In genomic region chr20:12605751-12606150, GRCh38 we compare ENCODE assay signal across 22 cellular contexts.
"Had no signal": no experiment of that assay in that cellular context is flagged by ENCODE, and none has a peak within 500 bp of the region (broad histone marks: within the 10 kb centered on the region; RNA-seq: fewer than 3 reads in every experiment).

No MANE protein-coding gene starts in this region.

- H2AFZ ChIP-seq: neural progenitor cell had no signal

- H3K4me3 Mint-ChIP-seq: activated CD4-positive, alpha-beta T cell treated with anti-CD3 and anti-CD28 coated beads, Interleukin-2, amount 10 ng/mL, durations not matched to agents 7 days and 5 days; activated CD8-positive, alpha-beta memory T cell treated with anti-CD3 and anti-CD28 coated beads, Interleukin-2, amount 10 ng/mL, durations not matched to agents 7 days and 5 days; activated CD8-positive, alpha-beta T cell treated with anti-CD3 and anti-CD28 coated beads for 36 hours; activated naive CD4-positive, alpha-beta T cell treated with anti-CD3 and anti-CD28 coated beads, Interleukin-2, amount 50 U/mL, for 24 hours; immature natural killer cell; naive B cell; neural progenitor cell had no signal

- H3K4me1 Mint-ChIP-seq: activated CD4-positive, alpha-beta T cell treated with anti-CD3 and anti-CD28 coated beads, Interleukin-2, amount 10 ng/mL, durations not matched to agents 7 days and 5 days; activated CD8-positive, alpha-beta memory T cell treated with anti-CD3 and anti-CD28 coated beads, Interleukin-2, amount 10 ng/mL, durations not matched to agents 7 days and 5 days; activated naive CD4-positive, alpha-beta T cell treated with anti-CD3 and anti-CD28 coated beads, Interleukin-2, amount 50 U/mL, for 24 hours; naive B cell; neural progenitor cell had no signal

- H3K36me3 Mint-ChIP-seq: activated CD8-positive, alpha-beta memory T cell treated with anti-CD3 and anti-CD28 coated beads, Interleukin-2, amount 10 ng/mL, durations not matched to agents 7 days and 5 days; activated naive CD4-positive, alpha-beta T cell treated with anti-CD3 and anti-CD28 coated beads, Interleukin-2, amount 50 U/mL, for 24 hours; immature natural killer cell; naive B cell; neural progenitor cell had no signal

- H3K27ac ChIP-seq: body of pancreas, cardiac muscle cell, epithelial cell of prostate, lower lobe of right lung, neural progenitor cell, testis, uterus, WERI-Rb-1 had no signal

- H3K36me3 ChIP-seq: cardiac muscle cell, lower lobe of right lung, neural progenitor cell, uterus, WERI-Rb-1 had no signal

- H3K27ac Mint-ChIP-seq: activated CD4-positive, alpha-beta T cell treated with anti-CD3 and anti-CD28 coated beads, Interleukin-2, amount 10 ng/mL, durations not matched to agents 7 days and 5 days; activated CD8-positive, alpha-beta memory T cell treated with anti-CD3 and anti-CD28 coated beads, Interleukin-2, amount 10 ng/mL, durations not matched to agents 7 days and 5 days; activated CD8-positive, alpha-beta T cell treated with anti-CD3 and anti-CD28 coated beads for 36 hours; activated naive CD4-positive, alpha-beta T cell treated with anti-CD3 and anti-CD28 coated beads, Interleukin-2, amount 50 U/mL, for 24 hours; immature natural killer cell; naive B cell; neural progenitor cell had no signal

- H3K4me1 ChIP-seq: body of pancreas, lower lobe of right lung, neural progenitor cell, testis, uterus had no signal

- H3K27me3 ChIP-seq: body of pancreas, cardiac muscle cell, neural progenitor cell, testis, uterus had no signal

- H3K9me3 ChIP-seq: body of pancreas, lower lobe of right lung, testis, uterus had no signal

- H3K4me3 ChIP-seq: body of pancreas, cardiac muscle cell, lower lobe of right lung, neural progenitor cell, testis, uterus had no signal

- H3K9me3 Mint-ChIP-seq: activated CD4-positive, alpha-beta T cell treated with anti-CD3 and anti-CD28 coated beads, Interleukin-2, amount 10 ng/mL, durations not matched to agents 7 days and 5 days; neural progenitor cell had no signal

- H3K27me3 Mint-ChIP-seq: activated CD4-positive, alpha-beta T cell treated with anti-CD3 and anti-CD28 coated beads, Interleukin-2, amount 10 ng/mL, durations not matched to agents 7 days and 5 days; activated CD8-positive, alpha-beta memory T cell treated with anti-CD3 and anti-CD28 coated beads, Interleukin-2, amount 10 ng/mL, durations not matched to agents 7 days and 5 days; activated CD8-positive, alpha-beta T cell treated with anti-CD3 and anti-CD28 coated beads for 36 hours; activated naive CD4-positive, alpha-beta T cell treated with anti-CD3 and anti-CD28 coated beads, Interleukin-2, amount 50 U/mL, for 24 hours; naive B cell had no signal

- DNase-seq: activated CD4-positive, alpha-beta T cell treated with anti-CD3 and anti-CD28 coated beads, Interleukin-2, amount 10 ng/mL, durations not matched to agents 7 days and 5 days; activated CD4-positive, CD25-positive, alpha-beta regulatory T cell treated with anti-CD3 and anti-CD28 coated beads, Interleukin-2, amount 50 U/mL, for 72 hours; activated CD8-positive, alpha-beta memory T cell treated with anti-CD3 and anti-CD28 coated beads, Interleukin-2, amount 10 ng/mL, durations not matched to agents 7 days and 5 days; activated CD8-positive, alpha-beta T cell treated with anti-CD3 and anti-CD28 coated beads for 36 hours; activated gamma-delta T cell; activated T-cell treated with anti-CD3 and anti-CD28 coated beads for 4 hours; anterior cingulate cortex; body of pancreas; immature natural killer cell; lower lobe of right lung; mesendoderm; naive B cell; stimulated activated CD4-positive, alpha-beta T cell treated with anti-CD3 and anti-CD28 coated beads, Interleukin-4, amount 100 ng/mL, for 1 hour; stimulated activated naive CD4-positive, alpha-beta T cell; testis; trophoblast cell; uterus; WERI-Rb-1 had no signal

- H3K4me2 ChIP-seq: neural progenitor cell had no signal
